1 cellular context compared by ENCODE assay signal in genomic region chr16:12613131-12613991, GRCh38.
A peak's percentile ranks its signal among the peaks of the same experiment; 100 is the strongest.
TF ChIP-seq lines count a peak whose summit lies in the region.

No MANE protein-coding gene starts in this region.

TF ChIP-seq in HepG2, 621 proteins besides CTCF, POLR2A, EP300 and RAD21 (continued from another document and continues in another):
- TF ChIP-seq, protein P1, sequence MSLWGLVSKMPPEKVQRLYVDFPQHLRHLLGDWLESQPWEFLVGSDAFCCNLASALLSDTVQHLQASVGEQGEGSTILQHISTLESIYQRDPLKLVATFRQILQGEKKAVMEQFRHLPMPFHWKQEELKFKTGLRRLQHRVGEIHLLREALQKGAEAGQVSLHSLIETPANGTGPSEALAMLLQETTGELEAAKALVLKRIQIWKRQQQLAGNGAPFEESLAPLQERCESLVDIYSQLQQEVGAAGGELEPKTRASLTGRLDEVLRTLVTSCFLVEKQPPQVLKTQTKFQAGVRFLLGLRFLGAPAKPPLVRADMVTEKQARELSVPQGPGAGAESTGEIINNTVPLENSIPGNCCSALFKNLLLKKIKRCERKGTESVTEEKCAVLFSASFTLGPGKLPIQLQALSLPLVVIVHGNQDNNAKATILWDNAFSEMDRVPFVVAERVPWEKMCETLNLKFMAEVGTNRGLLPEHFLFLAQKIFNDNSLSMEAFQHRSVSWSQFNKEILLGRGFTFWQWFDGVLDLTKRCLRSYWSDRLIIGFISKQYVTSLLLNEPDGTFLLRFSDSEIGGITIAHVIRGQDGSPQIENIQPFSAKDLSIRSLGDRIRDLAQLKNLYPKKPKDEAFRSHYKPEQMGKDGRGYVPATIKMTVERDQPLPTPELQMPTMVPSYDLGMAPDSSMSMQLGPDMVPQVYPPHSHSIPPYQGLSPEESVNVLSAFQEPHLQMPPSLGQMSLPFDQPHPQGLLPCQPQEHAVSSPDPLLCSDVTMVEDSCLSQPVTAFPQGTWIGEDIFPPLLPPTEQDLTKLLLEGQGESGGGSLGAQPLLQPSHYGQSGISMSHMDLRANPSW (CRISPR knock-in tag; IDR thresholded peaks at IDR 0.05; ENCODE audit: borderline replicate concordance), result no peak; the same call in 1 of the 2 replicates
- TF ChIP-seq TGIF2 (CRISPR knock-in tag; IDR thresholded peaks at IDR 0.05), result peak; percentile 59; the same call in 1 of the 2 replicates
- TF ChIP-seq GTF2F1 (IDR thresholded peaks at IDR 0.05; ENCODE audit: low read length), result no peak
- no peak for TF ChIP-seq NONO (IDR thresholded peaks at IDR 0.05)
- peak; percentile 76 for TF ChIP-seq NONO (CRISPR knock-in tag; conservative IDR thresholded peaks at IDR 0.05)
- peak; percentile 77; the same call in 1 of the 2 replicates for TF ChIP-seq CREB1 (IDR thresholded peaks at IDR 0.05)
- TF ChIP-seq CREB1 (CRISPR knock-in tag; IDR thresholded peaks at IDR 0.05), result peak; percentile 83
- TF ChIP-seq, protein P2, sequence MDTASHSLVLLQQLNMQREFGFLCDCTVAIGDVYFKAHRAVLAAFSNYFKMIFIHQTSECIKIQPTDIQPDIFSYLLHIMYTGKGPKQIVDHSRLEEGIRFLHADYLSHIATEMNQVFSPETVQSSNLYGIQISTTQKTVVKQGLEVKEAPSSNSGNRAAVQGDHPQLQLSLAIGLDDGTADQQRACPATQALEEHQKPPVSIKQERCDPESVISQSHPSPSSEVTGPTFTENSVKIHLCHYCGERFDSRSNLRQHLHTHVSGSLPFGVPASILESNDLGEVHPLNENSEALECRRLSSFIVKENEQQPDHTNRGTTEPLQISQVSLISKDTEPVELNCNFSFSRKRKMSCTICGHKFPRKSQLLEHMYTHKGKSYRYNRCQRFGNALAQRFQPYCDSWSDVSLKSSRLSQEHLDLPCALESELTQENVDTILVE (CRISPR knock-in tag; IDR thresholded peaks at IDR 0.05), result no peak; the same call in 1 of the 2 replicates
- TF ChIP-seq ZNF496 (CRISPR knock-in tag; IDR thresholded peaks at IDR 0.05; ENCODE audit: insufficient replicate concordance), result no peak
- TF ChIP-seq ZNF431 (CRISPR knock-in tag; IDR thresholded peaks at IDR 0.05; ENCODE audit: borderline replicate concordance, low read depth), result peak; percentile 72; the same call in 1 of the 2 replicates
- TF ChIP-seq DNMT3B (CRISPR knock-in tag; conservative IDR thresholded peaks at IDR 0.05), result peak; percentile 83; the same call in 1 of the 2 replicates
- 0 out of 2 replicates have a peak, but pooled peaks have one; percentile 40 for TF ChIP-seq ARNT2 (CRISPR knock-in tag; IDR thresholded peaks at IDR 0.05; ENCODE audit: low read depth)
- peak; percentile 61; the same call in 1 of the 2 replicates for TF ChIP-seq FOXO1 (CRISPR knock-in tag; IDR thresholded peaks at IDR 0.05)
- TF ChIP-seq ZNF34 (CRISPR knock-in tag; IDR thresholded peaks at IDR 0.05; ENCODE audit: borderline replicate concordance), result peak; percentile 63; the same call in 1 of the 2 replicates
- TF ChIP-seq, protein P3, sequence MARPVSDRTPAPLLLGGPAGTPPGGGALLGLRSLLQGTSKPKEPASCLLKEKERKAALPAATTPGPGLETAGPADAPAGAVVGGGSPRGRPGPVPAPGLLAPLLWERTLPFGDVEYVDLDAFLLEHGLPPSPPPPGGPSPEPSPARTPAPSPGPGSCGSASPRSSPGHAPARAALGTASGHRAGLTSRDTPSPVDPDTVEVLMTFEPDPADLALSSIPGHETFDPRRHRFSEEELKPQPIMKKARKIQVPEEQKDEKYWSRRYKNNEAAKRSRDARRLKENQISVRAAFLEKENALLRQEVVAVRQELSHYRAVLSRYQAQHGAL (CRISPR knock-in tag; IDR thresholded peaks at IDR 0.05; ENCODE audit: not compliant biosample characterization), result peak; percentile 13
- TF ChIP-seq, protein P4, sequence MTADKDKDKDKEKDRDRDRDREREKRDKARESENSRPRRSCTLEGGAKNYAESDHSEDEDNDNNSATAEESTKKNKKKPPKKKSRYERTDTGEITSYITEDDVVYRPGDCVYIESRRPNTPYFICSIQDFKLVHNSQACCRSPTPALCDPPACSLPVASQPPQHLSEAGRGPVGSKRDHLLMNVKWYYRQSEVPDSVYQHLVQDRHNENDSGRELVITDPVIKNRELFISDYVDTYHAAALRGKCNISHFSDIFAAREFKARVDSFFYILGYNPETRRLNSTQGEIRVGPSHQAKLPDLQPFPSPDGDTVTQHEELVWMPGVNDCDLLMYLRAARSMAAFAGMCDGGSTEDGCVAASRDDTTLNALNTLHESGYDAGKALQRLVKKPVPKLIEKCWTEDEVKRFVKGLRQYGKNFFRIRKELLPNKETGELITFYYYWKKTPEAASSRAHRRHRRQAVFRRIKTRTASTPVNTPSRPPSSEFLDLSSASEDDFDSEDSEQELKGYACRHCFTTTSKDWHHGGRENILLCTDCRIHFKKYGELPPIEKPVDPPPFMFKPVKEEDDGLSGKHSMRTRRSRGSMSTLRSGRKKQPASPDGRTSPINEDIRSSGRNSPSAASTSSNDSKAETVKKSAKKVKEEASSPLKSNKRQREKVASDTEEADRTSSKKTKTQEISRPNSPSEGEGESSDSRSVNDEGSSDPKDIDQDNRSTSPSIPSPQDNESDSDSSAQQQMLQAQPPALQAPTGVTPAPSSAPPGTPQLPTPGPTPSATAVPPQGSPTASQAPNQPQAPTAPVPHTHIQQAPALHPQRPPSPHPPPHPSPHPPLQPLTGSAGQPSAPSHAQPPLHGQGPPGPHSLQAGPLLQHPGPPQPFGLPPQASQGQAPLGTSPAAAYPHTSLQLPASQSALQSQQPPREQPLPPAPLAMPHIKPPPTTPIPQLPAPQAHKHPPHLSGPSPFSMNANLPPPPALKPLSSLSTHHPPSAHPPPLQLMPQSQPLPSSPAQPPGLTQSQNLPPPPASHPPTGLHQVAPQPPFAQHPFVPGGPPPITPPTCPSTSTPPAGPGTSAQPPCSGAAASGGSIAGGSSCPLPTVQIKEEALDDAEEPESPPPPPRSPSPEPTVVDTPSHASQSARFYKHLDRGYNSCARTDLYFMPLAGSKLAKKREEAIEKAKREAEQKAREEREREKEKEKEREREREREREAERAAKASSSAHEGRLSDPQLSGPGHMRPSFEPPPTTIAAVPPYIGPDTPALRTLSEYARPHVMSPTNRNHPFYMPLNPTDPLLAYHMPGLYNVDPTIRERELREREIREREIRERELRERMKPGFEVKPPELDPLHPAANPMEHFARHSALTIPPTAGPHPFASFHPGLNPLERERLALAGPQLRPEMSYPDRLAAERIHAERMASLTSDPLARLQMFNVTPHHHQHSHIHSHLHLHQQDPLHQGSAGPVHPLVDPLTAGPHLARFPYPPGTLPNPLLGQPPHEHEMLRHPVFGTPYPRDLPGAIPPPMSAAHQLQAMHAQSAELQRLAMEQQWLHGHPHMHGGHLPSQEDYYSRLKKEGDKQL (CRISPR knock-in tag; IDR thresholded peaks at IDR 0.05; ENCODE audit: low read depth), result peak; percentile 9; the same call in 1 of the 2 replicates
- TF ChIP-seq JUND (CRISPR knock-in tag; IDR thresholded peaks at IDR 0.05), result peak; percentile 94
- peak; percentile 18; the same call in 1 of the 2 replicates for TF ChIP-seq ZSCAN12 (CRISPR knock-in tag; IDR thresholded peaks at IDR 0.05)
- TF ChIP-seq SAP130 (CRISPR knock-in tag; IDR thresholded peaks at IDR 0.05; ENCODE audit: low read depth), result peak; percentile 85
- TF ChIP-seq DMAP1 (CRISPR knock-in tag; IDR thresholded peaks at IDR 0.05), result peak; percentile 65
- TF ChIP-seq TRIM24 (CRISPR knock-in tag; IDR thresholded peaks at IDR 0.05), result no peak
- peak; percentile 93 for TF ChIP-seq HNF4A (CRISPR knock-in tag; IDR thresholded peaks at IDR 0.05)
- peak; percentile 83 for TF ChIP-seq CREM (IDR thresholded peaks at IDR 0.05)
- TF ChIP-seq CREM (CRISPR knock-in tag; IDR thresholded peaks at IDR 0.05), result no peak
- no peak for TF ChIP-seq CENPT (CRISPR knock-in tag; IDR thresholded peaks at IDR 0.05; ENCODE audit: low read depth)
- no peak for TF ChIP-seq KDM5B (CRISPR knock-in tag; IDR thresholded peaks at IDR 0.05; ENCODE audit: borderline replicate concordance)
- no peak for TF ChIP-seq ZNF7 (CRISPR knock-in tag; IDR thresholded peaks at IDR 0.05)
- TF ChIP-seq ZNF354B (CRISPR knock-in tag; IDR thresholded peaks at IDR 0.05), result no peak
- no peak for TF ChIP-seq ZNF367 (CRISPR knock-in tag; IDR thresholded peaks at IDR 0.05; ENCODE audit: borderline replicate concordance)
- TF ChIP-seq, protein P5, sequence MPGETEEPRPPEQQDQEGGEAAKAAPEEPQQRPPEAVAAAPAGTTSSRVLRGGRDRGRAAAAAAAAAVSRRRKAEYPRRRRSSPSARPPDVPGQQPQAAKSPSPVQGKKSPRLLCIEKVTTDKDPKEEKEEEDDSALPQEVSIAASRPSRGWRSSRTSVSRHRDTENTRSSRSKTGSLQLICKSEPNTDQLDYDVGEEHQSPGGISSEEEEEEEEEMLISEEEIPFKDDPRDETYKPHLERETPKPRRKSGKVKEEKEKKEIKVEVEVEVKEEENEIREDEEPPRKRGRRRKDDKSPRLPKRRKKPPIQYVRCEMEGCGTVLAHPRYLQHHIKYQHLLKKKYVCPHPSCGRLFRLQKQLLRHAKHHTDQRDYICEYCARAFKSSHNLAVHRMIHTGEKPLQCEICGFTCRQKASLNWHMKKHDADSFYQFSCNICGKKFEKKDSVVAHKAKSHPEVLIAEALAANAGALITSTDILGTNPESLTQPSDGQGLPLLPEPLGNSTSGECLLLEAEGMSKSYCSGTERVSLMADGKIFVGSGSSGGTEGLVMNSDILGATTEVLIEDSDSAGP (CRISPR knock-in tag; IDR thresholded peaks at IDR 0.05; ENCODE audit: borderline replicate concordance), result peak; percentile 59; the same call in 1 of the 2 replicates
- TF ChIP-seq NR2F6 (IDR thresholded peaks at IDR 0.05), result peak; percentile 96
- TF ChIP-seq NR2F6 (CRISPR knock-in tag; IDR thresholded peaks at IDR 0.05), result peak; percentile 96
- TF ChIP-seq ZNF691 (CRISPR knock-in tag; IDR thresholded peaks at IDR 0.05; ENCODE audit: borderline replicate concordance, low read depth), result peak; percentile 83; the same call in 1 of the 2 replicates
- no peak for TF ChIP-seq RFX1 (IDR thresholded peaks at IDR 0.05)
- no peak for TF ChIP-seq ZNF709 (CRISPR knock-in tag; IDR thresholded peaks at IDR 0.05)
- TF ChIP-seq ZNF343 (CRISPR knock-in tag; IDR thresholded peaks at IDR 0.05), result 0 out of 2 replicates have a peak, but pooled peaks have one; percentile 49
- TF ChIP-seq NFE2L1 (CRISPR knock-in tag; IDR thresholded peaks at IDR 0.05; ENCODE audit: borderline replicate concordance), result no peak
- peak; percentile 95 for TF ChIP-seq RXRB (CRISPR knock-in tag; IDR thresholded peaks at IDR 0.05; ENCODE audit: borderline replicate concordance)
- peak; percentile 68; the same call in 1 of the 2 replicates for TF ChIP-seq THAP7 (CRISPR knock-in tag; IDR thresholded peaks at IDR 0.05)
- TF ChIP-seq ZNF317 (CRISPR knock-in tag; IDR thresholded peaks at IDR 0.05), result 0 out of 2 replicates have a peak, but pooled peaks have one; percentile 70
- TF ChIP-seq CENPX (CRISPR knock-in tag; IDR thresholded peaks at IDR 0.05), result no peak
- 0 out of 2 replicates have a peak, but pooled peaks have one; percentile 20 for TF ChIP-seq TSC22D2 (CRISPR knock-in tag; IDR thresholded peaks at IDR 0.05; ENCODE audit: borderline replicate concordance)
